15 cellular contexts compared by ENCODE assay signal in the genomic region with DNA sequence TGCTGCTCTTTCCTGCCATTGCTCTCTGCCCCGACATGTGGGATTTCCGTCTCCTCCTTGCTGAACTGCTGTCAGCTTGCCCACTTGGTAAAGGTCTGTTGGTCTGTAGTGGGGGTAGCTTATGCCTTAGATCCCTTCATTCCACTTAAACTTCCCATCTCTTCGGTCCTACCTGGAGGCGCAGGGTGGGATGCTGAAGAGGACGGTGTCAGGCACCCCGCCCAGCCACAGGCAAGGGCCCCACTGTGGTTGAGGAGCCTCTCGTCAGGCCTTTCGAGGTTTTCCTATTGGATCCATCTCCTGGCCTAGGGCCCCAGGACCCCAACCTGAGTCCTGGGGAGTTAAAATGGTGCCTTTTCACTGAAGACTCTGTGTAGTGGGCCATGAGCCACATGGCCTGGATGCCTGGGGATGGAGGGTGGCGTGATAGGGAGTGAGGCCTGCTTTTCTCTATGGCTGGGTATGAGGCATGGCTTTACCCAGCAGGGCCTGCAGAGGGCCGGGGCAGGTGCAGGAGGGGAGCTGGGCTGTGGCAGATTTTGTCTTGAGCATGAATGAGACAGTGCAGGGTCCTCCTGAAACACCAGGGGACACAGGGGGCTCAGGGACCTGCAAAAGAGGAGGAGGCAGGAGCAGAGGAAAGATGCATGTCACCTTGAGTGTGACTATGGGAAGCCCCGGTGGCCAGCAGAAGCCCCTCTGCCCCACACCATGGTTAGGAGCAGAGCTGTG.
"Had no signal": no experiment of that assay in that cellular context is flagged by ENCODE, and none has a peak within 500 bp of the region (broad histone marks: within the 10 kb centered on the region; RNA-seq: fewer than 3 reads in every experiment).

No MANE protein-coding gene starts in this region.

- ATAC-seq: activated CD4-positive, CD25-positive, alpha-beta regulatory T cell treated with anti-CD3 and anti-CD28 coated beads, Interleukin-2, amount 50 U/mL, for 24 hours; activated T-cell treated with anti-CD3 and anti-CD28 coated beads, Interleukin-2, amount 50 U/mL, for 72 hours; gastrocnemius medialis had no signal

- H3K36me3 Mint-ChIP-seq: activated naive CD8-positive, alpha-beta T cell treated with anti-CD3 and anti-CD28 coated beads for 36 hours had no signal

- H3K27me3 Mint-ChIP-seq: activated naive CD8-positive, alpha-beta T cell treated with anti-CD3 and anti-CD28 coated beads for 36 hours had no signal

- H3K4me3 Mint-ChIP-seq: activated naive CD8-positive, alpha-beta T cell treated with anti-CD3 and anti-CD28 coated beads for 36 hours; activated T-cell treated with anti-CD3 and anti-CD28 coated beads, Interleukin-2, amount 50 U/mL, for 72 hours had no signal

- H3K27ac ChIP-seq: breast epithelium, gastrocnemius medialis, hepatocyte, neutrophil, sigmoid colon had no signal

- H3K4me3 ChIP-seq: breast epithelium, gastrocnemius medialis, hepatocyte, sigmoid colon had no signal

- H3K9me3 Mint-ChIP-seq: activated naive CD8-positive, alpha-beta T cell treated with anti-CD3 and anti-CD28 coated beads for 36 hours; activated T-cell treated with anti-CD3 and anti-CD28 coated beads, Interleukin-2, amount 50 U/mL, for 72 hours had no signal

- H3K27ac Mint-ChIP-seq: activated naive CD8-positive, alpha-beta T cell treated with anti-CD3 and anti-CD28 coated beads for 36 hours; activated T-cell treated with anti-CD3 and anti-CD28 coated beads, Interleukin-2, amount 50 U/mL, for 72 hours; progenitor cell of endocrine pancreas had no signal

- DNase-seq: activated CD4-positive, alpha-beta T cell treated with anti-CD3 and anti-CD28 coated beads, Interleukin-2, amount 50 U/mL, for 4 hours; activated gamma-delta T cell treated with Interleukin-2 at 50 U/mL for 16 hours; activated naive CD8-positive, alpha-beta T cell treated with anti-CD3 and anti-CD28 coated beads for 36 hours; activated T-cell treated with anti-CD3 and anti-CD28 coated beads, Interleukin-2, amount 50 U/mL, for 72 hours; aorta; gastrocnemius medialis; kidney glomerular epithelial cell; sigmoid colon; stimulated activated CD4-positive, alpha-beta T cell treated with anti-CD3 and anti-CD28 coated beads, Interleukin-12 subunit alpha, Interleukin-12 subunit beta, amount 100 ng/mL, for 4 hours; stimulated activated naive CD4-positive, alpha-beta T cell treated with Interleukin-2 at 50 U/mL for 16 hours had no signal

- H3K4me1 Mint-ChIP-seq: activated naive CD8-positive, alpha-beta T cell treated with anti-CD3 and anti-CD28 coated beads for 36 hours had no signal
